In genomic region chr17:82970067-82970466, GRCh38 we compare ENCODE assay signal across 15 cellular contexts.
"Had no signal": no experiment of that assay in that cellular context is flagged by ENCODE, and none has a peak within 500 bp of the region (broad histone marks: within the 10 kb centered on the region; RNA-seq: fewer than 3 reads in every experiment).

No MANE protein-coding gene starts in this region.

- H3K27me3 ChIP-seq: adrenal gland, gastrocnemius medialis, stomach, thyroid gland, vagina had no signal

- DNase-seq: activated B cell treated with CpG ODN at 0.5 μM for 24 hours; activated CD4-positive, alpha-beta memory T cell treated with anti-CD3 and anti-CD28 coated beads, Interleukin-2, amount 10 ng/mL, durations not matched to agents 7 days and 5 days; activated naive CD4-positive, alpha-beta T cell treated with anti-CD3 and anti-CD28 coated beads for 36 hours; adrenal gland; effector CD4-positive, alpha-beta T cell; gastrocnemius medialis; left ventricle myocardium inferior; mesendoderm; stimulated activated CD4-positive, alpha-beta T cell treated with anti-CD3 and anti-CD28 coated beads, Interleukin-4, amount 100 ng/mL, for 1 hour; stimulated activated CD8-positive, alpha-beta memory T cell treated with anti-CD3 and anti-CD28 coated beads, Interleukin-4, amount 100 ng/mL, for 48 hours; stomach; thyroid gland had no signal

- H3K4me1 ChIP-seq: adrenal gland, gastrocnemius medialis, left ventricle myocardium inferior, stomach, thyroid gland, vagina had no signal

- H3K27ac ChIP-seq: adrenal gland, gastrocnemius medialis, left ventricle myocardium inferior, stomach, thyroid gland, vagina had no signal

- H3K9me3 ChIP-seq: adrenal gland, gastrocnemius medialis, left ventricle myocardium inferior, stomach, thyroid gland, vagina had no signal

- H3K9me3 Mint-ChIP-seq: activated B cell treated with CpG ODN at 0.5 μM for 24 hours; activated CD4-positive, alpha-beta memory T cell treated with anti-CD3 and anti-CD28 coated beads, Interleukin-2, amount 10 ng/mL, durations not matched to agents 7 days and 5 days; activated naive CD4-positive, alpha-beta T cell treated with anti-CD3 and anti-CD28 coated beads for 36 hours; activated T-helper 17 cell treated with anti-CD3 and anti-CD28 coated beads, Interleukin-2, amount 50 U/mL, for 72 hours; T-helper 1 cell treated with Interleukin-12 subunit alpha and Interleukin-12 subunit beta and Interleukin-4 antibody, amounts not matched to agents 30 μg/mL and 1 μg/mL, for 36 hours had no signal

- H3K4me3 ChIP-seq: adrenal gland, gastrocnemius medialis, left ventricle myocardium inferior, stomach, thyroid gland, vagina had no signal

- H3K27me3 Mint-ChIP-seq: activated CD4-positive, alpha-beta memory T cell treated with anti-CD3 and anti-CD28 coated beads, Interleukin-2, amount 10 ng/mL, durations not matched to agents 7 days and 5 days; activated T-helper 17 cell treated with anti-CD3 and anti-CD28 coated beads, Interleukin-2, amount 50 U/mL, for 72 hours had no signal

- ATAC-seq: activated T-helper 17 cell treated with anti-CD3 and anti-CD28 coated beads, Interleukin-2, amount 50 U/mL, for 72 hours; gastrocnemius medialis had no signal

- H3K4me1 Mint-ChIP-seq: activated CD4-positive, alpha-beta memory T cell treated with anti-CD3 and anti-CD28 coated beads, Interleukin-2, amount 10 ng/mL, durations not matched to agents 7 days and 5 days; activated T-helper 17 cell treated with anti-CD3 and anti-CD28 coated beads, Interleukin-2, amount 50 U/mL, for 72 hours had no signal

- H3K36me3 ChIP-seq: adrenal gland, gastrocnemius medialis, left ventricle myocardium inferior, stomach, thyroid gland, vagina had no signal

- H3K4me3 Mint-ChIP-seq: activated B cell treated with CpG ODN at 0.5 μM for 24 hours; activated CD4-positive, alpha-beta memory T cell treated with anti-CD3 and anti-CD28 coated beads, Interleukin-2, amount 10 ng/mL, durations not matched to agents 7 days and 5 days; activated naive CD4-positive, alpha-beta T cell treated with anti-CD3 and anti-CD28 coated beads for 36 hours; activated T-helper 17 cell treated with anti-CD3 and anti-CD28 coated beads, Interleukin-2, amount 50 U/mL, for 72 hours; T-helper 1 cell treated with Interleukin-12 subunit alpha and Interleukin-12 subunit beta and Interleukin-4 antibody, amounts not matched to agents 30 μg/mL and 1 μg/mL, for 36 hours had no signal

- H3K27ac Mint-ChIP-seq: activated B cell treated with CpG ODN at 0.5 μM for 24 hours; activated CD4-positive, alpha-beta memory T cell treated with anti-CD3 and anti-CD28 coated beads, Interleukin-2, amount 10 ng/mL, durations not matched to agents 7 days and 5 days; activated naive CD4-positive, alpha-beta T cell treated with anti-CD3 and anti-CD28 coated beads for 36 hours; activated T-helper 17 cell treated with anti-CD3 and anti-CD28 coated beads, Interleukin-2, amount 50 U/mL, for 72 hours; T-helper 1 cell treated with Interleukin-12 subunit alpha and Interleukin-12 subunit beta and Interleukin-4 antibody, amounts not matched to agents 30 μg/mL and 1 μg/mL, for 36 hours had no signal
